In the genomic region with DNA sequence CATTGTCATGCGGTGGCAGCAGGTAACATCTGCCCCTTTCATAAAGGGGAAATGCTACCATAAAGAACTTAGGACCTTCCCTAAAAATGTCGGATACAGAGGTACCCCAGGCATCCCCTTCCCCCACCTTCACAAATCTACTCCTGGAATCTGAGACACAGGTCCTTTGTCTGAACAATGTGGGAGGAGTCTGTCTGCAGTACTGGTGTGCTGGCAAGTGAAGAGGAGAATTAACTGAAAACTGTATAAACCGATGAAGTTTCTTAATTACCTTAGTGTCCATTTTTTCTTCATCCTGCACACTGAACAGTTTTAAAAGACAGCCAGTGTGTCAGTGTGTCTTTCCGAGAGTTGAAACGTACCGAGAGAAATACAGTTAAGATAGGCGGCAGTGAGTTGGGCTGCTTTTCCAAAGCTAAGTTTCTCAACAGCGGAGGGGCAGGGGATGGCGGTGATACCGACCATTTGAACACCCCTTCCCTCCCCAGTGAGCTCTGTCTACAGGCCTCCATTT, we compare ENCODE assay signal across 8 cellular contexts. TPM values are rescaled to one million over a fixed set of nuclear protein-coding genes. Genes with fewer than 3 reads are reported as not detected.
DNase-seq lines count a peak whose midpoint lies in the region; ATAC-seq and TF ChIP-seq lines count a peak whose summit lies in the region.

No MANE protein-coding gene starts in this region.

- ATAC-seq in GM18870 (IDR thresholded peaks at IDR 0.05; ENCODE audit: unreplicated experiment), result no peak

- TSS peak; percentile 80 for BruUV-seq in OCI-LY7 (replicated peaks; lab: Mats Ljungman, UMichigan)

- peaks cover 17% of the 10 kb centered on the region; the same call in 1 of the 2 replicates for H4K20me1 ChIP-seq in OCI-LY7 (ENCODE audit: insufficient read depth, low read length)

- peaks cover 38% of the 10 kb centered on the region for H3K36me3 ChIP-seq in OCI-LY7 (ENCODE audit: insufficient read depth, low read length)

- peak overlapping the region; percentile 95 for H3K4me2 ChIP-seq in OCI-LY7 (ENCODE audit: low read length)

- no peaks in the 10 kb centered on the region for H3K27me3 Mint-ChIP-seq in activated naive CD8-positive, alpha-beta T cell

- H2AFZ ChIP-seq in OCI-LY7 (ENCODE audit: low read length), result no peak overlapping the region

- peak overlapping the region; percentile 92 for H3K4me3 ChIP-seq in OCI-LY7 (ENCODE audit: low read depth, low read length, poor library complexity, severe bottlenecking)

- H3K27ac ChIP-seq in OCI-LY7 (ENCODE audit: low read depth, low read length, poor library complexity, severe bottlenecking), result peak overlapping the region; percentile 78

- H3K27ac Mint-ChIP-seq in activated naive CD8-positive, alpha-beta T cell, result peak overlapping the region; percentile 97

- peaks cover 2% of the 10 kb centered on the region for H3K36me3 Mint-ChIP-seq in activated naive CD8-positive, alpha-beta T cell

- no peaks in the 10 kb centered on the region for H3K9me2 ChIP-seq in OCI-LY7 (ENCODE audit: insufficient read depth, low read length)

- TF ChIP-seq CTCF in OCI-LY7 (conservative IDR thresholded peaks at IDR 0.05; ENCODE audit: low read length), result no peak

- peaks cover 26% of the 10 kb centered on the region for H3K4me1 ChIP-seq in OCI-LY7 (ENCODE audit: insufficient read depth, low read length, poor library complexity, severe bottlenecking)

- H3K9me3 Mint-ChIP-seq in activated naive CD8-positive, alpha-beta T cell (ENCODE audit: low read depth), result no peaks in the 10 kb centered on the region

- peak; percentile 74 for DNase-seq in DMS53 (lab: John Stamatoyannopoulos, UW)
- peak; percentile 27 for DNase-seq in KG1 (lab: John Stamatoyannopoulos, UW)
- DNase-seq in OCI-LY7 (ENCODE audit: low spot score), result no peak
- DNase-seq in iPS DF 19.7 (ENCODE audit: low read depth, low spot score), result peak; percentile 63
- peak; percentile 71 for DNase-seq in renal cortical epithelial cell (ENCODE audit: low read depth)
- no peak for DNase-seq in posterior vena cava (ENCODE audit: low spot score)

- peaks cover 47% of the 10 kb centered on the region for H3K4me1 Mint-ChIP-seq in activated naive CD8-positive, alpha-beta T cell (ENCODE audit: low read depth)

- POLR2A ChIA-PET in OCI-LY7 (lab: Charles Lee), result interaction anchor here (0.7 to 7.5 kb wide), 4 partner anchors 12 to 40 kb away, joined by 3 to 50 read pairs (median 4); no protein-coding TSS in a partner anchor

- peaks cover 61% of the 10 kb centered on the region for H3K79me2 ChIP-seq in OCI-LY7 (ENCODE audit: insufficient read depth, low read depth, low read length)

- H3K9me3 ChIP-seq in OCI-LY7 (ENCODE audit: low read length), result no peaks in the 10 kb centered on the region

- H3K4me3 Mint-ChIP-seq in activated naive CD8-positive, alpha-beta T cell, result peak overlapping the region; percentile 82

- CTCF ChIA-PET in OCI-LY7 (lab: Charles Lee; ENCODE audit: unreplicated experiment), result no interaction called here

- intact Hi-C loops in OCI-LY7 (cut with micrococcal nuclease; ENCODE audit: unreplicated experiment) (loop anchor here (1.0 to 10.0 kb wide), 5 partner anchors 42 to 321 kb away; a partner anchor contains a TSS), posterior vena cava (cut with DNase I) (no loop called here)

RNA-seq across cellular contexts. Expression of a gene that starts 1.8 kb away (rescaled TPM):
- total RNA-seq in OCI-LY7 (2014; rRNA removed; shearing (Covaris generic)), result 41.9 and 48.9 TPM in 2 replicates
- total RNA-seq in OCI-LY7 (2022), result 43.4 TPM in 2 replicates
- 62.3 and 67.6 TPM in 2 replicates for total RNA-seq in renal cortical epithelial cell
- 10 to 100 TPM; 18.8 to 27.4 TPM for total RNA-seq in posterior vena cava

Comparison
In these comparisons a context has a peak if more than half of its experiments do, and no peak if none do; other contexts are left out.
1. DNase-seq: peak in DMS53 (single experiment), KG1 (single experiment), iPS DF 19.7 (single experiment) and renal cortical epithelial cell (single experiment); none in OCI-LY7 (single experiment) and posterior vena cava (single experiment).